ENCODE assay signal across 17 cellular contexts in the genomic region with DNA sequence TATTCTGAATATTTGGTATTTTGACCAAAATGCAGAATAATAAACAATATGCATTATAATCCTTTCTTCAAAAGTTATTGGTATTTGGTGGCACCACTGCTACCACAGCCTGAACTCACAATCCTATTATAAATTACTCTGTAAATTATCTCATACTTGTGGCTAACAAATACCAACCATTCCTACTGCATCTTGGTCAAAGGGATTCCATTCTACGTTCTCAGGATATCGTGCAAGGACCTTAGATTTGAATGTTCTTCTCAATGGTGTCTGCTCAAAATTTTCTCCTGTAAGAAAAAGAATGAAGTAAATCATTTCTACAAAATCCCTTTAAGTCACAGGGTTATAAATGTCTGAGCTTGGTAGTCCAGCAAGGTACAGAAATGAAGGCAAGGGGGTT. TPM values are rescaled to one million over a fixed set of nuclear protein-coding genes. Genes with fewer than 3 reads are reported as not detected.
DNase-seq lines count a peak whose midpoint lies in the region; ATAC-seq and TF ChIP-seq lines count a peak whose summit lies in the region.
"Had no signal": no experiment of that assay in that cellular context is flagged by ENCODE, and none has a peak within 500 bp of the region (broad histone marks: within the 10 kb centered on the region; RNA-seq: fewer than 3 reads in every experiment).

No MANE protein-coding gene starts in this region.

- TF ChIP-seq CTCF in AG04449 (IDR thresholded peaks at IDR 0.05; ENCODE audit: insufficient read depth, low read length, missing control alignments) (no peak), HFFc6 (IDR thresholded peaks at IDR 0.05) (no peak)

- DNase-seq in AG04449 (ENCODE audit: low read depth, low spot score), result peak; percentile 50
- DNase-seq in HFFc6, result peak; percentile 70
- DNase-seq in astrocyte of the hippocampus (ENCODE audit: low read depth, low spot score), result peak; percentile 86
- DNase-seq in iris pigment epithelial cell (ENCODE audit: low read depth), result peak; percentile 87
- DNase-seq in activated CD4-positive, CD25-positive, alpha-beta regulatory T cell treated with anti-CD3 and anti-CD28 coated beads, Interleukin-2, amount 50 U/mL, for 72 hours, result no peak
- no peak for DNase-seq in NOMO-1 (lab: John Stamatoyannopoulos, UW; ENCODE audit: unreplicated experiment in 2 of 2)
- no peak for DNase-seq in RKO (ENCODE audit: low spot score)
- DNase-seq: activated CD4-positive, alpha-beta T cell treated with anti-CD3 and anti-CD28 coated beads for 36 hours; activated CD8-positive, alpha-beta memory T cell treated with anti-CD3 and anti-CD28 coated beads, Interleukin-2, amount 50 U/mL, for 4 hours; activated naive CD4-positive, alpha-beta T cell treated with Interleukin-2 at 50 U/mL for 16 hours; central memory CD4-positive, alpha-beta T cell; NCI-H1417 treated with DMSO at 0.1 percent for 48 hours; NK-92 treated with Interleukin-12 subunit alpha and Interleukin-12 subunit beta, amount 100 ng/mL, for 24 hours; stimulated activated CD4-positive, alpha-beta T cell treated with anti-CD3 and anti-CD28 coated beads, Interleukin-4, amount 100 ng/mL, for 4 hours; T-helper 9 cell; transverse colon had no signal

- H3K4me1 Mint-ChIP-seq in HFFc6 (ENCODE audit: low read depth), result peaks cover 75% of the 10 kb centered on the region

- CTCF ChIA-PET in AG04449 (lab: Yijun Ruan, JAX), result no interaction called here

- peak overlapping the region; percentile 94 for H3K27ac Mint-ChIP-seq in HFFc6
- H3K27ac Mint-ChIP-seq: activated CD4-positive, alpha-beta T cell treated with anti-CD3 and anti-CD28 coated beads for 36 hours had no signal

- no peak for ATAC-seq in HG03139 (IDR thresholded peaks at IDR 0.05; ENCODE audit: unreplicated experiment)
- ATAC-seq: activated CD4-positive, alpha-beta T cell treated with anti-CD3 and anti-CD28 coated beads for 36 hours had no signal

- H3K9me3 Mint-ChIP-seq in HFFc6, result no peaks in the 10 kb centered on the region

- POLR2A ChIA-PET in AG04449 (lab: Yijun Ruan, JAX), result interaction anchor here (0.6 kb wide), 1 partner anchor 11 kb away, joined by 3 read pairs; no protein-coding TSS in a partner anchor

- peak overlapping the region; percentile 62 for H3K4me3 Mint-ChIP-seq in HFFc6
- H3K4me3 Mint-ChIP-seq: activated CD4-positive, alpha-beta T cell treated with anti-CD3 and anti-CD28 coated beads for 36 hours had no signal

- H3K27me3 Mint-ChIP-seq in HFFc6 (ENCODE audit: insufficient read depth), result no peaks in the 10 kb centered on the region; the same call in 1 of the 2 replicates
- H3K27me3 Mint-ChIP-seq: activated CD4-positive, alpha-beta T cell treated with anti-CD3 and anti-CD28 coated beads for 36 hours had no signal

- peaks cover 26% of the 10 kb centered on the region; the same call in 1 of the 2 replicates for H3K36me3 Mint-ChIP-seq in HFFc6 (ENCODE audit: low read depth)

- H3K4me3 ChIP-seq in AG04449 (ENCODE audit: low read depth, low read length), result no peak overlapping the region
- H3K4me3 ChIP-seq: transverse colon had no signal

RNA-seq across cellular contexts. Expression of a gene that starts 58.7 kb away (rescaled TPM):
- total RNA-seq in HFFc6 (2021; fragmentation: NEBNext Ultra II Directional; extraction: Animal tissue kit (Norgen Biotek cat#: 25700)), result 100 to 1,000 TPM in 1 of 6 experiments, 10 to 100 TPM in 5; 82.0 to 106 (median 92.8) TPM

Comparison
In these comparisons a context has a peak if more than half of its experiments do, and no peak if none do; other contexts are left out.
1. DNase-seq: peak in AG04449 (single experiment), HFFc6 (single experiment), astrocyte of the hippocampus (single experiment) and iris pigment epithelial cell (single experiment); none in activated CD4-positive, CD25-positive, alpha-beta regulatory T cell treated with anti-CD3 and anti-CD28 coated beads, Interleukin-2, amount 50 U/mL, for 72 hours (single experiment), NOMO-1 (0 of 2) and RKO (single experiment).